9 cellular contexts compared by ENCODE assay signal in the genomic region with DNA sequence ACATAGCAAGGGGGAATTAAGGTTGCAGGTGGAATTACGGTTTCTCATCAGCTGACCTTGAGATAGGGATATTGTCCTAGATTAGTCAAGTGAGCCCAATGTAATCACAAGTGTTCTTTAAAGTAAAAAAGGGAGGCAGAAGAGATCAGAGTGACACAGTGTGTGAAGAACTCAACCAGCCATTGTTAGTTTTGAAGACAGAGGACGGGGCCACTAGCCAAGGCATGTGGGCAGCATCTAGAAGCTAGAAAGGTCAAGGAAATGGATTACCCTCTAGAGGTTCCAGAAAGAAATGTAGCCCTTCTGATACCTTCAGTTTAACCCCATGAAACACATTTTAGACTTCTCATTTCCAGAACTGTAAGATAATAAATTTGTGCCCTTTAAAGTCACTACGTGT.
"Had no signal": no experiment of that assay in that cellular context is flagged by ENCODE, and none has a peak within 500 bp of the region (broad histone marks: within the 10 kb centered on the region; RNA-seq: fewer than 3 reads in every experiment).

No MANE protein-coding gene starts in this region.

- H3K4me3 Mint-ChIP-seq: HFFc6 had no signal

- H3K4me3 ChIP-seq: GM23248, HAP-1 had no signal

- H2AFZ ChIP-seq: GM23248 had no signal

- FAIRE-seq: HTR-8/SVneo had no signal

- H3K4me1 ChIP-seq: HAP-1 had no signal

- H3K36me3 Mint-ChIP-seq: IgD-negative memory B cell had no signal

- H3K27ac ChIP-seq: GM23248, KMS-11 had no signal

- H3K27me3 Mint-ChIP-seq: IgD-negative memory B cell had no signal

- H3K36me3 ChIP-seq: HAP-1 had no signal

- H3K9ac ChIP-seq: GM23248, KMS-11 had no signal

- H3K4me2 ChIP-seq: KMS-11 had no signal

- DNase-seq: GM23248, GOT3, H7, HFFc6, Karpas-422 had no signal

- H3K27ac Mint-ChIP-seq: HFFc6, IgD-negative memory B cell had no signal

- H3K9me3 ChIP-seq: HAP-1 had no signal
